In the genomic region with DNA sequence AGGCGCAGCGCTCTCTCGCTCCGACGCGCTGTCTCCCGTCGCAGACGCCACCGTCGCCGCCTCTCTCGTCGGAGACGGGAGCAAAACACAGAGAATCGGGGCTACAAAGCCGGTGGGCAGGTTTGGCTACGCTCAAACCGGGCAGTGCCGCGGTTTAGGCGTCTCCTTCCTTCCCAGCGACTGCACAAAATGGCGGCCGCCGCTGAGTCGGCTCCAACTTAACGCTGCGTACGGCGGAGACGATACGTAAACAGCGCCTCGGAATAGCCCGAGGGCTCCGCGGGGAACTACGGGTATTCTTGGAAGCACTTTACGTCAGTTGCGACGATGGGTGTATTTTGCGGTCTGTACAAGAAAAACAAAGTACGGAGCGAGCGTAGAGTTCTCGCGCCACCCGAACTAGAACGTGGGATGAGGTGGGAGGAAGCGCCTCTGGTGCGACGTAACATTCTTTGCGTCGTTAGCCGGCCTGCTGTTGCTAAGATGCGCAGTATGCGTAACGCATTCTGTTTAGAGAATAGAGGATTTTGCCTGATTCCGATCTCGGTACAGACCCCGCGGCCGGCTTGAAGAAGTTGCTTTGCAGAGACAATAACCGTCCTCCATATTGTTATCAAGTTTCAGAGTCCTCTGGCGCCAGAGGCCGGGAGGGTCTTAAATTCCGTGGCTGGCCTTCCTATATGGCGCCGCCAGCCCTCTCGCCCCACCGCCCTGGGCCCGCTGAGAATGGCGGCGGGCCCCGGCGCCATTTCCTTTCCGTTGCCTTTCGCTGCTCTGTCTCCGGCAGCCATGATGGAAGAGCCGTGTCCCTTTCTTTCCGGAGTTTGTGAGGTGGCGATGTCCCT, we compare ENCODE assay signal across 8 cellular contexts. TPM values are rescaled to one million over a fixed set of nuclear protein-coding genes. Genes with fewer than 3 reads are reported as not detected.
DNase-seq lines count a peak whose midpoint lies in the region; ATAC-seq and TF ChIP-seq lines count a peak whose summit lies in the region.

Gene DDX17, minus strand, starts transcription at position 194 of the 845 bp plus-strand sequence.

- TF ChIP-seq CTCF in epithelial cell of esophagus (IDR thresholded peaks at IDR 0.05; ENCODE audit: insufficient read depth, low read depth, low read length, missing control alignments) = no peak

- H3K4me1 Mint-ChIP-seq in IgD-negative memory B cell = peaks cover 37 to 42% (median 40%) of the 10 kb centered on the region in 3 donors

- peak; percentile 85 for ATAC-seq in GM21529 (IDR thresholded peaks at IDR 0.05; ENCODE audit: unreplicated experiment)

- no peaks in the 10 kb centered on the region for H3K9me3 Mint-ChIP-seq in IgD-negative memory B cell

- H3K27me3 ChIP-seq in mononuclear cell (ENCODE audit: insufficient read depth, low read length) = no peaks in the 10 kb centered on the region

- H3K9me3 ChIP-seq in mononuclear cell (ENCODE audit: low read depth, low read length) = no peaks in the 10 kb centered on the region

- no peaks in the 10 kb centered on the region for H3K27me3 Mint-ChIP-seq in IgD-negative memory B cell

- H3K27ac Mint-ChIP-seq in IgD-negative memory B cell = peak within 1 kb of the TSS; percentile 99 to 100 (median 100)

- peaks cover 40% of the 10 kb centered on the region for H3K4me1 ChIP-seq in mononuclear cell (ENCODE audit: insufficient read depth, low read length)

- H3K36me3 Mint-ChIP-seq in IgD-negative memory B cell = peaks cover 5% of the 10 kb centered on the region

- H3K4me3 Mint-ChIP-seq in IgD-negative memory B cell = peak within 1 kb of the TSS; percentile 97 to 100 (median 99)

- DNase-seq in DMS 273 treated with DMSO at 0.1 percent for 48 hours (lab: John Stamatoyannopoulos, UW) (peak; percentile 84), OCI-M2 (lab: John Stamatoyannopoulos, UW; ENCODE audit: unreplicated experiment) (peak; percentile 94), activated T-cell treated with anti-CD3 and anti-CD28 coated beads for 4 hours (peak; percentile 95), epithelial cell of esophagus (ENCODE audit: low read depth) (peak; percentile 93)
- peak; percentile 86 to 93 for DNase-seq in stimulated activated CD8-positive, alpha-beta memory T cell treated with anti-CD3 and anti-CD28 coated beads, Interleukin-4, amount 100 ng/mL, for 1 hour (ENCODE audit: low read depth in 2 of 2, low spot score in 1 of 2)

- H3K4me3 ChIP-seq in epithelial cell of esophagus (ENCODE audit: low read length) (peak within 1 kb of the TSS; percentile 83), mononuclear cell (ENCODE audit: low read length) (peak within 1 kb of the TSS; percentile 76)

RNA-seq across cellular contexts. Expression of gene DDX17, which starts in this region (rescaled TPM):
- polyA plus RNA-seq in IgD-negative memory B cell = 55.9 TPM
- 576 TPM for total RNA-seq in mononuclear cell

Comparison
In these comparisons a context has a peak if more than half of its experiments do, and no peak if none do; other contexts are left out.
1. Peak in every context shown above with its lines: DNase-seq, ATAC-seq and H3K4me3 ChIP-seq.